ENCODE assay signal across 16 cellular contexts in the genomic region with DNA sequence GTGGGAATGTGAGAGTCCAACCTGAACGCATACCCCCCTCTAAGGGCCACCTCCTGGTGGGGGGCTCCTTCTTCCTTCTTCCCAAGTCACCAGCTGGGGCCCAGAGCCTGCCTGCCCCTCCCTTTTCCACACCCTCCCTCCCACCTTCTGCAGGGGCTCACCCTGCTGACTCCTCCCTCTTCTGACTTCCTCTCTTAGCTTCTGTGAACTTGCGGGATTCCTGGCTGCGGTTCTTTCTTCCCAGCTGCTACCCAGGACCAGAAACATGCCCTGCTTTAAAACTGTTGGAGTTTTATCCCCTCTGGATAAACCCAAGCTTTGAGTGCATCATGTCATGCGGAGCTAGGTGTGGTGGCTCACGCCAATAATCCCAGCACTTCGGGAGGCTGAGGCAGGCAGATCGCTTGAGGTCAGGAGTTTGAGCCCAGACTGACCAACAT. TPM values are rescaled to one million over a fixed set of nuclear protein-coding genes. Genes with fewer than 3 reads are reported as not detected.
DNase-seq lines count a peak whose midpoint lies in the region; ATAC-seq and TF ChIP-seq lines count a peak whose summit lies in the region.
"Had no signal": no experiment of that assay in that cellular context is flagged by ENCODE, and none has a peak within 500 bp of the region (broad histone marks: within the 10 kb centered on the region; RNA-seq: fewer than 3 reads in every experiment).

No MANE protein-coding gene starts in this region.

- peaks cover 20% of the 10 kb centered on the region for H3K4me1 ChIP-seq in CD8-positive, alpha-beta memory T cell (ENCODE audit: insufficient read depth, low read length)
- H3K4me1 ChIP-seq in NT2/D1 (ENCODE audit: insufficient read depth, insufficient read length), result peaks cover 12% of the 10 kb centered on the region
- no peaks in the 10 kb centered on the region for H3K4me1 ChIP-seq in endodermal cell (ENCODE audit: control insufficient read depth, insufficient read depth, low read length)
- no peaks in the 10 kb centered on the region for H3K4me1 ChIP-seq in stomach

- peak overlapping the region in 5 of 7 donors; percentile 29 to 79 (median 44) for H3K4me3 Mint-ChIP-seq in CD8-positive, alpha-beta memory T cell
- H3K4me3 Mint-ChIP-seq in endodermal cell, result no peak overlapping the region

- ATAC-seq in GM19324 (IDR thresholded peaks at IDR 0.05; ENCODE audit: low FRiP score, unreplicated experiment), result no peak

- DNase-seq in CD1c-positive myeloid dendritic cell (ENCODE audit: extremely low spot score) (peak; percentile 52), NT2/D1 (ENCODE audit: low read depth, low spot score) (peak; percentile 22), endodermal cell (peak; percentile 71), COLO829 (ENCODE audit: low spot score) (no peak), Ammon's horn (ENCODE audit: low spot score) (no peak), stomach (no peak)
- no peak for DNase-seq in CD8-positive, alpha-beta memory T cell
- DNase-seq: anterior cingulate cortex, mammary epithelial cell, NCI-H1092 treated with DMSO at 0.1 percent for 48 hours, NCI-H345, T1000 had no signal

- TF ChIP-seq CTCF in endodermal cell (conservative IDR thresholded peaks at IDR 0.05), result no peak
- TF ChIP-seq CTCF in stomach (IDR thresholded peaks at IDR 0.05), result no peak

- intact Hi-C loops in stomach (cut with DNase I; ENCODE audit: low total_unique reads), result no loop called here

- H3K36me3 ChIP-seq in CD8-positive, alpha-beta memory T cell (ENCODE audit: insufficient read depth, low read length), result no peaks in the 10 kb centered on the region
- H3K36me3 ChIP-seq in NT2/D1 (ENCODE audit: insufficient read depth, insufficient read length, low read length) (no peaks in the 10 kb centered on the region), endodermal cell (ENCODE audit: control insufficient read depth, insufficient read depth, low read length) (no peaks in the 10 kb centered on the region), stomach (no peaks in the 10 kb centered on the region)

- WGBS in endodermal cell (ENCODE audit: insufficient coverage in 1 of 2, insufficient read length in 1 of 2), 2 experiments, result 66 to 75% methylated on average over 7 of the region's 7 CpGs
- 43 to 52% (median 46%) methylated on average over 7 of the region's 7 CpGs for WGBS in stomach, 5 donors

- no peak for TF ChIP-seq POLR2A in stomach (IDR thresholded peaks at IDR 0.05)

- no peak overlapping the region for H3K27ac ChIP-seq in CD8-positive, alpha-beta memory T cell (ENCODE audit: low read depth, low read length)
- H3K27ac ChIP-seq in endodermal cell (ENCODE audit: low read depth, low read length) (no peak overlapping the region), stomach (no peak overlapping the region)

- peaks cover 9 to 14% (median 12%) of the 10 kb centered on the region in 3 donors for H3K4me1 Mint-ChIP-seq in CD8-positive, alpha-beta memory T cell
- H3K4me1 Mint-ChIP-seq in endodermal cell, result peaks cover 18% of the 10 kb centered on the region

- H3K27ac Mint-ChIP-seq in CD8-positive, alpha-beta memory T cell, result peak overlapping the region in 2 of 8 donors; percentile 33 to 63
- H3K27ac Mint-ChIP-seq in endodermal cell, result no peak overlapping the region

- no peaks in the 10 kb centered on the region for H3K36me3 Mint-ChIP-seq in CD8-positive, alpha-beta memory T cell
- H3K36me3 Mint-ChIP-seq in endodermal cell (ENCODE audit: low read depth), result no peaks in the 10 kb centered on the region

- peaks cover 10 to 17% of the 10 kb centered on the region in 2 donors for H3K27me3 Mint-ChIP-seq in CD8-positive, alpha-beta memory T cell
- H3K27me3 Mint-ChIP-seq in endodermal cell (ENCODE audit: insufficient read depth), result peaks cover 3% of the 10 kb centered on the region

- POLR2A ChIA-PET in CD8-positive, alpha-beta memory T cell (lab: Charles Lee), result interaction anchor here (0.6 kb wide), 1 partner anchor 919 kb away, joined by 5 read pairs; no protein-coding TSS in a partner anchor

- TF ChIP-seq EP300 in stomach (IDR thresholded peaks at IDR 0.05), result no peak

- no peaks in the 10 kb centered on the region for H3K9me3 Mint-ChIP-seq in CD8-positive, alpha-beta memory T cell
- no peaks in the 10 kb centered on the region for H3K9me3 Mint-ChIP-seq in endodermal cell

- CTCF ChIA-PET in CD8-positive, alpha-beta memory T cell (lab: Charles Lee), result no interaction called here

- H3K27me3 ChIP-seq in CD8-positive, alpha-beta memory T cell (ENCODE audit: insufficient read depth, low read length, poor library complexity, severe bottlenecking), result no peaks in the 10 kb centered on the region
- H3K27me3 ChIP-seq in NT2/D1 (ENCODE audit: insufficient read depth, insufficient read length) (no peaks in the 10 kb centered on the region), endodermal cell (ENCODE audit: control insufficient read depth, insufficient read depth, low read length, poor library complexity, severe bottlenecking) (no peaks in the 10 kb centered on the region), stomach (peaks cover 0 to 22% (median 4%) of the 10 kb centered on the region in 3 donors)

- H3K9ac ChIP-seq in NT2/D1 (ENCODE audit: insufficient read length, low read depth) (no peak overlapping the region), endodermal cell (ENCODE audit: extremely low read depth, low read length, poor library complexity, severe bottlenecking) (no peak overlapping the region)

- H3K9me3 ChIP-seq in CD8-positive, alpha-beta memory T cell (ENCODE audit: low read length), result no peaks in the 10 kb centered on the region
- H3K9me3 ChIP-seq in NT2/D1 (ENCODE audit: insufficient read depth, low read length) (no peaks in the 10 kb centered on the region), endodermal cell (ENCODE audit: control insufficient read depth, low read length) (no peaks in the 10 kb centered on the region), stomach (no peaks in the 10 kb centered on the region)

- H3K4me3 ChIP-seq in CD8-positive, alpha-beta memory T cell (ENCODE audit: low read length), result no peak overlapping the region
- H3K4me3 ChIP-seq in NT2/D1 (ENCODE audit: insufficient read length, low read depth) (no peak overlapping the region), endodermal cell (ENCODE audit: low read length) (no peak overlapping the region), stomach (no peak overlapping the region)

RNA-seq across cellular contexts. Expression of gene LRRC74B, which starts 10.2 kb away (rescaled TPM):
- not detected for total RNA-seq in CD8-positive, alpha-beta memory T cell
- not detected for polyA plus RNA-seq in CD8-positive, alpha-beta memory T cell
- total RNA-seq in endodermal cell (not detected), stomach (not detected)
- 0.39 TPM for polyA plus RNA-seq in endodermal cell (2013, experiment 1 of 2)
- polyA plus RNA-seq in endodermal cell (2013, experiment 2 of 2), result 0.58 TPM
- not detected for polyA plus RNA-seq in stomach
- total RNA-seq: dermis microvascular lymphatic vessel endothelial cell, HT1080, mammary epithelial cell, temporal lobe had no signal
- polyA plus RNA-seq: mammary epithelial cell had no signal

RNA-seq across cellular contexts. Expression of gene SLC7A4, which starts 23.5 kb away (rescaled TPM):
- total RNA-seq in CD8-positive, alpha-beta memory T cell, result under 1 TPM; 0.13 to 0.37 TPM
- polyA plus RNA-seq in CD8-positive, alpha-beta memory T cell, result 0.82 TPM
- total RNA-seq in endodermal cell (under 1 TPM; 0.33 to 0.49 TPM), stomach (under 1 TPM in 1 of 5 donors, not detected in 4; 0.18 TPM)
- 0.61 TPM for polyA plus RNA-seq in endodermal cell (2013, experiment 1 of 2)
- polyA plus RNA-seq in endodermal cell (2013, experiment 2 of 2), result 0.50 TPM
- 1 to 10 TPM in 1 of 3 donors, under 1 TPM in 1, not detected in 1; 0.12 to 1.0 TPM for polyA plus RNA-seq in stomach
- total RNA-seq: dermis microvascular lymphatic vessel endothelial cell, HT1080 had no signal

RNA-seq across cellular contexts. Expression of gene P2RX6, which starts 40.9 kb away (rescaled TPM):
- under 1 TPM; 0.24 to 0.35 TPM for total RNA-seq in CD8-positive, alpha-beta memory T cell
- 0.33 TPM for polyA plus RNA-seq in CD8-positive, alpha-beta memory T cell
- total RNA-seq in endodermal cell (1 to 10 TPM in 1 of 2 donors, under 1 TPM in 1; 0.73 to 1.9 TPM), stomach (under 1 TPM in 1 of 5 donors, not detected in 4; 0.55 TPM)
- 1.4 TPM for polyA plus RNA-seq in endodermal cell (2013, experiment 1 of 2)
- polyA plus RNA-seq in endodermal cell (2013, experiment 2 of 2), result 1.3 TPM
- polyA plus RNA-seq in stomach, result under 1 TPM in 2 of 3 donors, not detected in 1; 0.10 to 0.31 TPM
- total RNA-seq: dermis microvascular lymphatic vessel endothelial cell had no signal

RNA-seq across cellular contexts. Expression of gene THAP7, which starts 54.0 kb away (rescaled TPM):
- total RNA-seq in CD8-positive, alpha-beta memory T cell, result 10 to 100 TPM; 43.9 TPM
- 42.8 TPM for polyA plus RNA-seq in CD8-positive, alpha-beta memory T cell
- total RNA-seq in endodermal cell (10 to 100 TPM; 16.6 to 19.6 TPM), stomach (10 to 100 TPM in 4 of 5 donors, 1 to 10 TPM in 1; 5.8 to 57.2 (median 17.4) TPM)
- polyA plus RNA-seq in endodermal cell (2013, experiment 1 of 2), result 21.8 TPM
- 21.4 TPM for polyA plus RNA-seq in endodermal cell (2013, experiment 2 of 2)
- polyA plus RNA-seq in stomach, result 10 to 100 TPM; 39.6 to 45.1 (median 44.7) TPM

Comparison
In these comparisons a context has a peak if more than half of its experiments do, and no peak if none do; other contexts are left out.
1. DNase-seq: peak in CD1c-positive myeloid dendritic cell (single experiment), NT2/D1 (single experiment) and endodermal cell (single experiment); none in CD8-positive, alpha-beta memory T cell (0 of 5), COLO829 (single experiment), Ammon's horn (single experiment) and stomach (single experiment).